Comparison of ENCODE assay signal across 17 cellular contexts in the genomic region with DNA sequence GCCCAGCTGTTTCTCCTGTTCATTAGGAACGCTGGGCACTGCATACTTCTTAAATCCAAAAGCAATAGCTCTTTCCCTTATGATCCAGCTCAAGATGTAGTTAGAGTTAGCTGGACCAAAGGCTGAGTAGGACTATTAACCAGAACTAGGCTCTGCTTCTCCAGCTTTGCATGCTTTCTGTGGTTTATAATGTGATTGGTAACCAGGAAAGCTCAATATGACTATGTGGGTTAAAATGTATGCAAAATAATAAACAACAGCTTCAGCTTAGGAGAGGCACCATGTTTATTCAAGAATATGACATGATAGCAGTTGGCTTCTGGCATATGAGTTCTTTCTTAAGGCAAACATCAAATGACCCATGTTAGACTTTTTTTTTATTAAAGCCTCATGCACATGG.
DNase-seq lines count a peak whose midpoint lies in the region; ATAC-seq and TF ChIP-seq lines count a peak whose summit lies in the region.
"Had no signal": no experiment of that assay in that cellular context is flagged by ENCODE, and none has a peak within 500 bp of the region (broad histone marks: within the 10 kb centered on the region; RNA-seq: fewer than 3 reads in every experiment).

No MANE protein-coding gene starts in this region.

- TF ChIP-seq CTCF in astrocyte of the spinal cord (IDR thresholded peaks at IDR 0.05; ENCODE audit: low read depth, low read length) (no peak), psoas muscle (IDR thresholded peaks at IDR 0.05) (no peak)

- 33 to 47% (median 36%) methylated on average over 1 of the region's 1 CpG for WGBS in psoas muscle, 3 donors

- CTCF ChIA-PET in activated CD4-positive, alpha-beta memory T cell treated with anti-CD3 and anti-CD28 coated beads for 36 hours (lab: Charles Lee): no interaction called here

- POLR2A ChIA-PET in activated CD4-positive, alpha-beta memory T cell treated with anti-CD3 and anti-CD28 coated beads for 36 hours (lab: Charles Lee): no interaction called here

- peaks cover 9% of the 10 kb centered on the region for H3K9me3 Mint-ChIP-seq in activated CD4-positive, alpha-beta memory T cell treated with anti-CD3 and anti-CD28 coated beads for 36 hours

- no peak overlapping the region for H3K4me3 Mint-ChIP-seq in activated CD4-positive, alpha-beta memory T cell treated with anti-CD3 and anti-CD28 coated beads for 36 hours

- H3K27ac ChIP-seq in psoas muscle: peak overlapping the region; percentile 10
- H3K27ac ChIP-seq: RWPE1 had no signal

- H3K4me1 ChIP-seq in psoas muscle: no peaks in the 10 kb centered on the region

- no peak overlapping the region for H3K27ac Mint-ChIP-seq in activated CD4-positive, alpha-beta memory T cell treated with anti-CD3 and anti-CD28 coated beads for 36 hours

- H3K9me3 ChIP-seq in psoas muscle: no peaks in the 10 kb centered on the region

- peaks cover 3% of the 10 kb centered on the region for H3K36me3 Mint-ChIP-seq in activated CD4-positive, alpha-beta memory T cell treated with anti-CD3 and anti-CD28 coated beads for 36 hours

- intact Hi-C loops in psoas muscle (cut with DNase I): no loop called here
- intact Hi-C loops in activated CD4-positive, alpha-beta memory T cell treated with anti-CD3 and anti-CD28 coated beads for 36 hours (cut with micrococcal nuclease): no loop called here

- no peaks in the 10 kb centered on the region for H3K27me3 Mint-ChIP-seq in activated CD4-positive, alpha-beta memory T cell treated with anti-CD3 and anti-CD28 coated beads for 36 hours

- ATAC-seq in HG03159 (IDR thresholded peaks at IDR 0.05; ENCODE audit: unreplicated experiment) (peak; percentile 65), psoas muscle (no peak)
- ATAC-seq: HCT116 had no signal

- no peaks in the 10 kb centered on the region for H3K27me3 ChIP-seq in psoas muscle (ENCODE audit: insufficient read depth in 3 of 3, low read length in 2 of 3)
- H3K27me3 ChIP-seq: MG63 had no signal

- H3K4me3 ChIP-seq in astrocyte of the spinal cord (ENCODE audit: low read depth, low read length) (no peak overlapping the region), psoas muscle (no peak overlapping the region)
- H3K4me3 ChIP-seq: MG63 had no signal

- peaks cover 0 to 9% of the 10 kb centered on the region in 2 donors for H3K36me3 ChIP-seq in psoas muscle (ENCODE audit: insufficient read depth in 1 of 2, low read depth in 1 of 2)
- H3K36me3 ChIP-seq: MG63 had no signal

- no peaks in the 10 kb centered on the region for H3K4me1 Mint-ChIP-seq in activated CD4-positive, alpha-beta memory T cell treated with anti-CD3 and anti-CD28 coated beads for 36 hours (ENCODE audit: low read depth)

- DNase-seq in ELR (ENCODE audit: low read depth) (peak; percentile 14), astrocyte of the spinal cord (ENCODE audit: low read depth, low spot score) (peak; percentile 0), psoas muscle (no peak), NOMO-1 (lab: John Stamatoyannopoulos, UW; ENCODE audit: unreplicated experiment in 2 of 2) (no peak)
- no peak for DNase-seq in stimulated activated naive CD4-positive, alpha-beta T cell treated with Interleukin-2 at 50 U/mL for 16 hours (lab: John Stamatoyannopoulos, UW)
- DNase-seq in activated CD4-positive, alpha-beta memory T cell treated with anti-CD3 and anti-CD28 coated beads for 36 hours: no peak
- DNase-seq: Calu3, DMS79 treated with DMSO at 0.1 percent for 48 hours, KBM-7, MG63, NCI-H2029, NCI-H446 treated with DMSO at 0.1 percent for 48 hours, NCI-H526 treated with DMSO at 0.1 percent for 48 hours, SHP77 had no signal

- in situ Hi-C loops in astrocyte of the spinal cord (cut with HindIII; ENCODE audit: low sequenced_read_pairs): no loop called here

Comparison
In these comparisons a context has a peak if more than half of its experiments do, and no peak if none do; other contexts are left out.
1. DNase-seq: peak in ELR (single experiment) and astrocyte of the spinal cord (single experiment); none in psoas muscle (0 of 2), stimulated activated naive CD4-positive, alpha-beta T cell treated with Interleukin-2 at 50 U/mL for 16 hours (single experiment), NOMO-1 (0 of 2) and activated CD4-positive, alpha-beta memory T cell treated with anti-CD3 and anti-CD28 coated beads for 36 hours (single experiment).